ENCODE assay signal across 1 cellular context in genomic region chr7:66083677-66084076, GRCh38.
TF ChIP-seq lines count a peak whose summit lies in the region.

No MANE protein-coding gene starts in this region.

TF ChIP-seq in WTC11, 78 proteins besides CTCF, POLR2A, EP300 and RAD21 (continued from another document):
- no peak for TF ChIP-seq PRDM15 (CRISPR knock-in tag; IDR thresholded peaks at IDR 0.05)
- no peak for TF ChIP-seq FOXP4 (CRISPR knock-in tag; IDR thresholded peaks at IDR 0.05)
- no peak for TF ChIP-seq ZNF423 (CRISPR knock-in tag; IDR thresholded peaks at IDR 0.05)
- TF ChIP-seq MAX (CRISPR knock-in tag; IDR thresholded peaks at IDR 0.05) = no peak
- no peak for TF ChIP-seq AFF4 (CRISPR knock-in tag; IDR thresholded peaks at IDR 0.05; ENCODE audit: borderline replicate concordance)
- no peak for TF ChIP-seq PRRX2 (CRISPR knock-in tag; IDR thresholded peaks at IDR 0.05)
